33 cellular contexts compared by ENCODE assay signal in the genomic region with DNA sequence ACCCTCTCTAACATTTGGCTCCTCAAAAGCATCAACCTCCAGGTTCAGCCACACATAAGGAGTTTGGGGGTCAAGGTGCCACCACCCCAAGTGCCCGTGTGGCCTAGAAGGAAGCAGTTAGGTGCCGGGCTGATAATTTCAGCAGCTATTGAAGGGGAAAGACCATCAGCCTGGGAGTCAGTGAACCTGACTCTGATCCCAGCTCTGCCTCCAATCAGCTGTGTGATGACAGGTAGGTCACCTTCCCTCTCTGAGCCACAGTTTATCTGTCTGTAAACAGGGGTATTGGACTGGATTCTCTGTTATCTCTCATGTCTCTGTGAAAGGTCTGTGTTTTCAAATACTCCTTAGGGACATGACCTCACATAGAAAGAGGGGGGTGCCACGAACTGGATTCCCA. TPM values are rescaled to one million over a fixed set of nuclear protein-coding genes. Genes with fewer than 3 reads are reported as not detected.
"Had no signal": no experiment of that assay in that cellular context is flagged by ENCODE, and none has a peak within 500 bp of the region (broad histone marks: within the 10 kb centered on the region; RNA-seq: fewer than 3 reads in every experiment).

No MANE protein-coding gene starts in this region.

- H3K36me3 ChIP-seq: colonic mucosa, esophagus squamous epithelium, gastrocnemius medialis, heart right ventricle, left lung, lower lobe of right lung had no signal

- ATAC-seq: effector memory CD8-positive, alpha-beta T cell; esophagus mucosa; gastrocnemius medialis; heart right ventricle; left cardiac atrium; left lung; left ventricle myocardium superior; lower lobe of right lung had no signal

- H3K4me3 ChIP-seq: colonic mucosa, esophagus squamous epithelium, gastrocnemius medialis, heart right ventricle, left lung, lower lobe of right lung had no signal

- H3K27ac ChIP-seq: colonic mucosa, epithelial cell of prostate, esophagus squamous epithelium, gastrocnemius medialis, heart right ventricle, left lung, lower lobe of right lung had no signal

- H3K9me3 ChIP-seq: colonic mucosa, esophagus squamous epithelium, gastrocnemius medialis, heart right ventricle, left lung, lower lobe of right lung had no signal

- DNase-seq: colonic mucosa; cortex of kidney; effector CD8-positive, alpha-beta T cell; effector memory CD8-positive, alpha-beta T cell; endodermal cell; erythroblast; esophagus squamous epithelium; foreskin fibroblast; foreskin melanocyte; gastrocnemius medialis; glutamatergic neuron; head of caudate nucleus; heart right ventricle; hippocampal formation; left cardiac atrium; left ventricle myocardium superior; lower lobe of right lung; mesenchymal stem cell had no signal

- FAIRE-seq: endometrium, islet of Langerhans, keratinocyte had no signal

RNA-seq across cellular contexts. Expression of a gene that starts 3.9 kb away (rescaled TPM):
- total RNA-seq: colonic mucosa, dermis microvascular lymphatic vessel endothelial cell, esophagus squamous epithelium, gastrocnemius medialis, glomerular endothelial cell, kidney epithelial cell, left cardiac atrium, left lung, left ventricle myocardium superior, lower lobe of right lung, lung microvascular endothelial cell, mesenteric fat pad, mononuclear cell, mucosa of gallbladder had no signal
- polyA plus RNA-seq: heart right ventricle, keratinocyte had no signal

RNA-seq across cellular contexts. Expression of a gene that starts 56.6 kb away (rescaled TPM):
- total RNA-seq: colonic mucosa, dermis microvascular lymphatic vessel endothelial cell, endodermal cell, esophagus mucosa, esophagus squamous epithelium, gastrocnemius medialis, glomerular endothelial cell, heart right ventricle, kidney epithelial cell, left cardiac atrium, left lung, left ventricle myocardium superior, lower leg skin, lower lobe of right lung, lung microvascular endothelial cell, mesenteric fat pad, mesothelial cell of epicardium, mononuclear cell, mucosa of gallbladder had no signal
- polyA plus RNA-seq: heart right ventricle, keratinocyte had no signal
